In genomic region chr6:4282926-4283325, GRCh38 we compare ENCODE assay signal across 14 cellular contexts.
DNase-seq lines count a peak whose midpoint lies in the region; ATAC-seq and TF ChIP-seq lines count a peak whose summit lies in the region.
"Had no signal": no experiment of that assay in that cellular context is flagged by ENCODE, and none has a peak within 500 bp of the region (broad histone marks: within the 10 kb centered on the region; RNA-seq: fewer than 3 reads in every experiment).

No MANE protein-coding gene starts in this region.

- peak; percentile 34 for DNase-seq in NCI-H146 (lab: John Stamatoyannopoulos, UW)
- DNase-seq in NCI-H146 treated with DMSO at 0.1 percent for 48 hours (lab: John Stamatoyannopoulos, UW; ENCODE audit: unreplicated experiment), result no peak
- peak; percentile 76 for DNase-seq in NCI-H69 (lab: John Stamatoyannopoulos, UW)
- peak in 1 of 2 donors; percentile 22 for DNase-seq in foreskin keratinocyte
- no peak for DNase-seq in NCI-H526 (lab: John Stamatoyannopoulos, UW)
- no peak for DNase-seq in DMS 273 (lab: John Stamatoyannopoulos, UW; ENCODE audit: unreplicated experiment)
- DNase-seq: CD4-positive, CD25-positive, alpha-beta regulatory T cell; DMS 273 treated with DMSO at 0.1 percent for 48 hours; GOT3; H9; IMR-90 had no signal

- ATAC-seq in foreskin keratinocyte (no peak), GM21786 (IDR thresholded peaks at IDR 0.05; ENCODE audit: unreplicated experiment) (no peak)

- peak overlapping the region; percentile 98 for H3K27ac ChIP-seq in foreskin keratinocyte
- H3K27ac ChIP-seq: 22Rv1, BLaER1 had no signal

- no peaks in the 10 kb centered on the region for H3K27me3 ChIP-seq in foreskin keratinocyte
- H3K27me3 ChIP-seq: BLaER1 had no signal

- TF ChIP-seq CTCF in foreskin keratinocyte (conservative IDR thresholded peaks at IDR 0.05), result no peak

- peaks cover 10% of the 10 kb centered on the region for H3K4me1 ChIP-seq in foreskin keratinocyte

Comparison
In these comparisons a context has a peak if more than half of its experiments do, and no peak if none do; other contexts are left out.
1. DNase-seq: peak in NCI-H146 (single experiment) and NCI-H69 (single experiment); none in NCI-H146 treated with DMSO at 0.1 percent for 48 hours (single experiment), NCI-H526 (0 of 2) and DMS 273 (single experiment).